Comparison of ENCODE assay signal across 12 cellular contexts in genomic region chr13:52447815-52448552, GRCh38. TPM values are rescaled to one million over a fixed set of nuclear protein-coding genes. Genes with fewer than 3 reads are reported as not detected.
DNase-seq lines count a peak whose midpoint lies in the region; FAIRE-seq and TF ChIP-seq lines count a peak whose summit lies in the region.
"Had no signal": no experiment of that assay in that cellular context is flagged by ENCODE, and none has a peak within 500 bp of the region (broad histone marks: within the 10 kb centered on the region; RNA-seq: fewer than 3 reads in every experiment).

No MANE protein-coding gene starts in this region.

- H3K9me3 ChIP-seq in osteoblast (ENCODE audit: low read depth, low read length), result no peaks in the 10 kb centered on the region
- no peaks in the 10 kb centered on the region for H3K9me3 ChIP-seq in tibial artery

- peak overlapping the region; percentile 92 for H3K4me2 ChIP-seq in osteoblast (ENCODE audit: insufficient read depth, low read length)

- no peak overlapping the region for H2AFZ ChIP-seq in osteoblast (ENCODE audit: low read length)

- DNase-seq in NCI-H2171 treated with DMSO at 0.1 percent for 48 hours (lab: John Stamatoyannopoulos, UW), result peak; percentile 4
- DNase-seq in NCI-H2171 (lab: John Stamatoyannopoulos, UW), result no peak
- DNase-seq in NCI-H69 (lab: John Stamatoyannopoulos, UW), result peak; percentile 45
- DNase-seq in dermis blood vessel endothelial cell, result peak; percentile 34
- peak; percentile 84 for DNase-seq in osteoblast (ENCODE audit: insufficient read length, low spot score, missing footprints)
- no peak for DNase-seq in tibial artery
- no peak for DNase-seq in frontal cortex (ENCODE audit: low spot score in 2 of 2)
- no peak for DNase-seq in activated naive CD4-positive, alpha-beta T cell treated with anti-CD3 and anti-CD28 coated beads, Interleukin-2, amount 50 U/mL, for 16 hours
- DNase-seq: activated CD4-positive, alpha-beta T cell treated with anti-CD3 and anti-CD28 coated beads for 4 hours; HCEC 1CT; Kasumi-1; NCI-H446 treated with DMSO at 0.1 percent for 48 hours had no signal

- H4K20me1 ChIP-seq in osteoblast (ENCODE audit: insufficient read depth, low read length), result peaks cover 13% of the 10 kb centered on the region

- H3K27me3 ChIP-seq in osteoblast (ENCODE audit: insufficient read depth, low read length) (no peaks in the 10 kb centered on the region), tibial artery (no peaks in the 10 kb centered on the region)

- TF ChIP-seq CTCF in osteoblast (IDR thresholded peaks at IDR 0.05; ENCODE audit: extremely low read depth, low read depth, low read length), result no peak
- no peak for TF ChIP-seq CTCF in tibial artery (IDR thresholded peaks at IDR 0.05)

- H3K36me3 ChIP-seq in osteoblast (ENCODE audit: insufficient read depth, low read length) (peaks cover 5% of the 10 kb centered on the region), tibial artery (peaks cover 0 to 6% (median 0%) of the 10 kb centered on the region in 3 donors)

- H3K4me3 ChIP-seq in osteoblast (ENCODE audit: insufficient read depth, low read length), result no peak overlapping the region
- H3K4me3 ChIP-seq in tibial artery, result no peak overlapping the region

- no peak for FAIRE-seq in frontal cortex (lab: Jason Lieb, UNC)

- peaks cover 21% of the 10 kb centered on the region for H3K4me1 ChIP-seq in osteoblast (ENCODE audit: insufficient read depth, low read length)
- peaks cover 0 to 29% (median 17%) of the 10 kb centered on the region in 4 donors for H3K4me1 ChIP-seq in tibial artery

- H3K27ac ChIP-seq in osteoblast (ENCODE audit: low read depth, low read length) (peak overlapping the region; percentile 39), tibial artery (no peak overlapping the region)

- H3K79me2 ChIP-seq in osteoblast (ENCODE audit: insufficient read depth, low read length), result peaks cover 64% of the 10 kb centered on the region

- intact Hi-C loops in tibial artery (cut with DNase I; ENCODE audit: low total_unique reads), result no loop called here

RNA-seq across cellular contexts. Expression of gene VPS36, which starts 2.5 kb away (rescaled TPM):
- total RNA-seq in dermis blood vessel endothelial cell, result 22.5 and 29.5 TPM in 2 replicates
- 35.8 and 40.7 TPM in 2 replicates for total RNA-seq in osteoblast
- 51.4 TPM for total RNA-seq in frontal cortex

RNA-seq across cellular contexts. Expression of gene CKAP2, which starts 7.3 kb away (rescaled TPM):
- total RNA-seq in dermis blood vessel endothelial cell (18.9 and 71.8 TPM in 2 replicates), osteoblast (15.9 and 17.1 TPM in 2 replicates), frontal cortex (20.8 TPM)

RNA-seq across cellular contexts. Expression of gene THSD1, which starts 42.0 kb away (rescaled TPM):
- total RNA-seq in dermis blood vessel endothelial cell, result 80.3 and 83.1 TPM in 2 replicates
- total RNA-seq in osteoblast, result 14.1 and 18.3 TPM in 2 replicates
- 12.2 TPM for total RNA-seq in frontal cortex

Comparison
In these comparisons a context has a peak if more than half of its experiments do, and no peak if none do; other contexts are left out.
1. DNase-seq: peak in NCI-H2171 treated with DMSO at 0.1 percent for 48 hours (single experiment), NCI-H69 (single experiment), dermis blood vessel endothelial cell (single experiment) and osteoblast (single experiment); none in NCI-H2171 (single experiment), tibial artery (0 of 2), frontal cortex (0 of 2) and activated naive CD4-positive, alpha-beta T cell treated with anti-CD3 and anti-CD28 coated beads, Interleukin-2, amount 50 U/mL, for 16 hours (single experiment).